ENCODE assay signal across 10 cellular contexts in genomic region chr19:584240-585001, GRCh38. TPM values are rescaled to one million over a fixed set of nuclear protein-coding genes. Genes with fewer than 3 reads are reported as not detected.
DNase-seq lines count a peak whose midpoint lies in the region; ATAC-seq and TF ChIP-seq lines count a peak whose summit lies in the region.
"Had no signal": no experiment of that assay in that cellular context is flagged by ENCODE, and none has a peak within 500 bp of the region (broad histone marks: within the 10 kb centered on the region; RNA-seq: fewer than 3 reads in every experiment).

No MANE protein-coding gene starts in this region.

- BruUV-seq in Calu3 (replicated peaks; lab: Mats Ljungman, UMichigan): no TSS peak

- no peaks in the 10 kb centered on the region for H3K4me1 Mint-ChIP-seq in Calu3 (ENCODE audit: low read depth, unreplicated experiment)
- peaks cover 25% of the 10 kb centered on the region for H3K4me1 Mint-ChIP-seq in stimulated activated naive CD8-positive, alpha-beta T cell treated with anti-CD3 and anti-CD28 coated beads, Interleukin-15, amount 100 ng/mL, for 72 hours

- peak; percentile 63 for DNase-seq in Calu3
- peak; percentile 68 for DNase-seq in KBM-7
- DNase-seq in activated CD4-positive, alpha-beta T cell treated with anti-CD3 and anti-CD28 coated beads for 48 hours: peak; percentile 73
- peak; percentile 37 for DNase-seq in medulla oblongata (ENCODE audit: extremely low spot score)
- DNase-seq in stimulated activated naive CD8-positive, alpha-beta T cell treated with anti-CD3 and anti-CD28 coated beads, Interleukin-15, amount 100 ng/mL, for 72 hours: peak; percentile 70 to 72
- no peak for DNase-seq in middle frontal gyrus (ENCODE audit: extremely low spot score, low spot score)

- peak overlapping the region; percentile 19 for H3K27ac ChIP-seq in cingulate gyrus (ENCODE audit: low read depth, low read length)

- peaks cover 18% of the 10 kb centered on the region for H3K36me3 Mint-ChIP-seq in Calu3 (ENCODE audit: insufficient read depth, unreplicated experiment)

- H3K9me3 Mint-ChIP-seq in Calu3 (ENCODE audit: low read depth, unreplicated experiment): no peaks in the 10 kb centered on the region
- no peaks in the 10 kb centered on the region for H3K9me3 Mint-ChIP-seq in stimulated activated naive CD8-positive, alpha-beta T cell treated with anti-CD3 and anti-CD28 coated beads, Interleukin-15, amount 100 ng/mL, for 72 hours
- H3K9me3 Mint-ChIP-seq: T-helper 1 cell treated with Interleukin-12 subunit alpha and Interleukin-12 subunit beta and Interleukin-4 antibody, amounts not matched to agents 30 μg/mL and 1 μg/mL, for 36 hours had no signal

- H3K27me3 Mint-ChIP-seq in Calu3 (ENCODE audit: unreplicated experiment): no peaks in the 10 kb centered on the region
- H3K27me3 Mint-ChIP-seq in stimulated activated naive CD8-positive, alpha-beta T cell treated with anti-CD3 and anti-CD28 coated beads, Interleukin-15, amount 100 ng/mL, for 72 hours: peaks cover 30% of the 10 kb centered on the region

- peak overlapping the region; percentile 62 for H3K27ac Mint-ChIP-seq in Calu3 (ENCODE audit: unreplicated experiment)
- H3K27ac Mint-ChIP-seq in stimulated activated naive CD8-positive, alpha-beta T cell treated with anti-CD3 and anti-CD28 coated beads, Interleukin-15, amount 100 ng/mL, for 72 hours: no peak overlapping the region
- H3K27ac Mint-ChIP-seq: T-helper 1 cell treated with Interleukin-12 subunit alpha and Interleukin-12 subunit beta and Interleukin-4 antibody, amounts not matched to agents 30 μg/mL and 1 μg/mL, for 36 hours had no signal

- peak; percentile 76 for ATAC-seq in stimulated activated naive CD8-positive, alpha-beta T cell treated with anti-CD3 and anti-CD28 coated beads, Interleukin-15, amount 100 ng/mL, for 72 hours
- no peak for ATAC-seq in HG03135 (IDR thresholded peaks at IDR 0.05; ENCODE audit: unreplicated experiment)

- in situ Hi-C loops in KBM-7 (cut with MboI; ENCODE audit: low pct_unique_long_range_greater_than_20kb, low sequenced_read_pairs): no loop called here

- TF ChIP-seq CTCF in Calu3 (IDR thresholded peaks at IDR 0.05; ENCODE audit: unreplicated experiment): peak; percentile 70

- peak overlapping the region; percentile 13 for H3K4me3 Mint-ChIP-seq in Calu3 (ENCODE audit: low read depth, unreplicated experiment)
- H3K4me3 Mint-ChIP-seq in stimulated activated naive CD8-positive, alpha-beta T cell treated with anti-CD3 and anti-CD28 coated beads, Interleukin-15, amount 100 ng/mL, for 72 hours: no peak overlapping the region
- H3K4me3 Mint-ChIP-seq: T-helper 1 cell treated with Interleukin-12 subunit alpha and Interleukin-12 subunit beta and Interleukin-4 antibody, amounts not matched to agents 30 μg/mL and 1 μg/mL, for 36 hours had no signal

- intact Hi-C loops in Calu3 (cut with micrococcal nuclease; ENCODE audit: unreplicated experiment): no loop called here

- CTCF ChIA-PET in Calu3 (lab: Charles Lee): no interaction called here

RNA-seq across cellular contexts. Expression of gene HCN2, which starts 5.3 kb away (rescaled TPM):
- 0.09 and 0.32 TPM in 2 replicates for total RNA-seq in Calu3 (2022)
- total RNA-seq: subcutaneous adipose tissue had no signal

RNA-seq across cellular contexts. Expression of gene BSG, which starts 12.0 kb away (rescaled TPM):
- 354 and 394 TPM in 2 replicates for total RNA-seq in Calu3 (2022)

RNA-seq across cellular contexts. Expression of gene GZMM, which starts 40.6 kb away (rescaled TPM):
- total RNA-seq in Calu3 (2022): 0.42 TPM in 1 of 2 replicates, not detected in the other

RNA-seq across cellular contexts. Expression of gene POLRMT, which starts 48.9 kb away (rescaled TPM):
- 51.4 and 57.5 TPM in 2 replicates for total RNA-seq in Calu3 (2022)

RNA-seq across cellular contexts. Expression of gene CDC34, which starts 52.9 kb away (rescaled TPM):
- total RNA-seq in Calu3 (2022): 46.1 and 50.6 TPM in 2 replicates
